8 cellular contexts compared by ENCODE assay signal in the genomic region with DNA sequence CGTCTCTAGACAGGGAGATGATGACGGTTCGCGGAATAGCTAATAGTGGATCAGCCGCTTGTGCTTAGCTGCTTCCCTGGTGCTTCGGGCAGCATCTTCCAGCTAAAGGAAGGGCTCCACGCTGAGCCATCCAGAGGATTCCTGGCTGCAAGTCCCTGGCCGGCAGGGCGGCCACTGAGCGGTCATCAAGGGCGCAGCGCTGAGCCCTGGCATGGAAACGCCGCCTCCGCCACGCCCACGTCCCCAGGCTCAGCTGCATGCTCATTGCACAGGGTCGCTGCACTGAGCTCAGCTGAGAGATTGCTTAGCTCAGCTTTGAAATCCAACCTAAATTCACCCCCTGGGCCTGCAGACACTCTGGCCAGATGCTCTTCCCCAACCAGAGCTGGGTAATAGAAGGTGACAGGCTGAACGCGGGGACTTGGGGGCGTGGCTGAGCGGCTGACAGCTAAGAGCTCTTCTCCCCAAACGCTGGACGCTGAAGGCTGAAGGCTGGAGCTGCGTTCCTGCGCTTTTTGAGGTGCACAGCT.
DNase-seq lines count a peak whose midpoint lies in the region; ATAC-seq and TF ChIP-seq lines count a peak whose summit lies in the region.

No MANE protein-coding gene starts in this region.

- no peaks in the 10 kb centered on the region for H3K27me3 ChIP-seq in aorta (ENCODE audit: control insufficient read depth in 1 of 2, insufficient read depth in 2 of 2, low read length in 1 of 2)

- peak; percentile 58 for DNase-seq in CD1c-positive myeloid dendritic cell (ENCODE audit: extremely low spot score)
- no peak for DNase-seq in SK-N-MC (ENCODE audit: low read depth, low spot score)
- peak; percentile 39 for DNase-seq in fibroblast of mammary gland (ENCODE audit: low read depth)
- peak; percentile 71 for DNase-seq in myocyte (ENCODE audit: low read depth)
- DNase-seq in aorta, result peak; percentile 68 to 89
- DNase-seq in NCI-H2081 treated with DMSO at 0.1 percent for 48 hours (lab: John Stamatoyannopoulos, UW), result no peak

- H3K4me1 ChIP-seq in aorta (ENCODE audit: control insufficient read depth in 1 of 2, insufficient read depth in 2 of 2, low read length in 2 of 2), result no peaks in the 10 kb centered on the region

- no peak overlapping the region for H3K9ac ChIP-seq in SK-N-MC (ENCODE audit: insufficient read length)

- H3K27ac ChIP-seq in SK-N-MC (no peak overlapping the region), aorta (ENCODE audit: low read depth in 1 of 2, low read length in 2 of 2) (no peak overlapping the region)

- TF ChIP-seq CTCF in fibroblast of mammary gland (conservative IDR thresholded peaks at IDR 0.05; ENCODE audit: control insufficient read depth, insufficient read depth, low read depth, low read length), result no peak

- H3K9me3 ChIP-seq in SK-N-MC (ENCODE audit: low read depth, low read length), result no peaks in the 10 kb centered on the region
- H3K9me3 ChIP-seq in aorta (ENCODE audit: control insufficient read depth, low read length), result no peaks in the 10 kb centered on the region

- no peaks in the 10 kb centered on the region for H3K36me3 ChIP-seq in SK-N-MC (ENCODE audit: insufficient read depth, low read length)
- H3K36me3 ChIP-seq in aorta (ENCODE audit: control insufficient read depth in 1 of 2, insufficient read depth in 2 of 2, low read length in 1 of 2), result no peaks in the 10 kb centered on the region

- ATAC-seq in HG03159 (IDR thresholded peaks at IDR 0.05; ENCODE audit: unreplicated experiment) (peak; percentile 48), aorta (ENCODE audit: low FRiP score) (peak; percentile 72), GM18861 (IDR thresholded peaks at IDR 0.05; ENCODE audit: unreplicated experiment) (no peak)

- 5 to 7% methylated on average over 26 of the region's 26 CpGs for WGBS in aorta, 2 donors

- peak overlapping the region; percentile 28 for H3K4me3 ChIP-seq in SK-N-MC
- H3K4me3 ChIP-seq in fibroblast of mammary gland (ENCODE audit: control insufficient read depth, low read depth, low read length), result peak overlapping the region; percentile 40
- peak overlapping the region; percentile 8 for H3K4me3 ChIP-seq in aorta (ENCODE audit: low read length in 2 of 2)

- intact Hi-C loops in aorta (cut with DNase I), result no loop called here

Comparison
In these comparisons a context has a peak if more than half of its experiments do, and no peak if none do; other contexts are left out.
1. DNase-seq: peak in CD1c-positive myeloid dendritic cell (single experiment), fibroblast of mammary gland (single experiment), myocyte (single experiment) and aorta (2 of 2); none in SK-N-MC (single experiment) and NCI-H2081 treated with DMSO at 0.1 percent for 48 hours (single experiment).
2. Peak in every context shown above with its lines, with median percentiles within 50 percentile points of each other: H3K4me3 ChIP-seq.